8 cellular contexts compared by ENCODE assay signal in the genomic region with DNA sequence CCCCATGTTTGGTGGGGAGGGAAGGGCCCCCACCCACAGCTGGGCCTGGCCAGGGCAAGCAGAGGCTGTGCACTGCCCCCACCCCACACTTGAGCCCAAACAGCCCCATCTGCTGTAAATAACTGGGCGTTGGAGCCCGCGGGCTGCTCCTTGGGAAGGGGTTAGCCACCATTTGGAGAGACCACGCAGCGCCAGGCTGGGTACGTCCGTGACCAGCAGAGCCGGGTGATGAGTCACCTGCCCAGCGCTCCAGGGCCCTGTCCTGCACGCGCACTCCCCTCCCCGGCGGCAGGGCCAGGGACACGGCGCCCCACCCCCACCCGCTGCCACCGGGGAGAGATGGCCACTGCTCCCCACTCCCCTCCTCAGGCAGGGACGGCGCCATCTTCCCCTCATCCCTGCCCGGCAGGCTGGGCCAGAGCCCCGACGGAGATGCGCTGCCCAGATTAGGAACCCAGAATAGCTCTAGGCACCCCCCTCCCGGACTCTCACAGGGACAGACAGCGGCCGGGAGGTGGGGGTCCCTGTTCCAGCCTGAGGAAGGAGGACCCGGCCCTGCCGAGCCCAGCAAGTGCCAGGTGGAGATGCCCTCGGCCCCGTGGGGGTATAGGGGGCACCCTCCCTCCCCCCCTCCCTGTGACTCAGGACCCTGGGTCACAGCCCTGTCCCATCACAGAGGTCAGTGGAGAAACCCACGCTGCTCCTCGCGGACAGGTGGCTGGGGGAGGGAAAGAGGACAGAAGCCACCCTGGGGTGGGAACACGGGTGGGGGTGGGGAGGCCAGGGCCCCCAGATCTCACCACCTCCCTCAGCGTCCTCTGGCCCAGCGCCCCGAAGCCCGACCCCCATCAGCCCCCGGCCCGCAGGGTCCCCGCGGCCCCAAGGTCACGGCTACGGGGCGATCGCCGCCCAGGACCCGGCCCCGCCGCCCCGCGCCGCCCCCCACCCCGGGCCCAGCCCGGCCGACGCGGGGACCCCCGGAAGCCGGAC. TPM values are rescaled to one million over a fixed set of nuclear protein-coding genes. Genes with fewer than 3 reads are reported as not detected.
DNase-seq lines count a peak whose midpoint lies in the region; ATAC-seq, FAIRE-seq and TF ChIP-seq lines count a peak whose summit lies in the region.

No MANE protein-coding gene starts in this region.

- H3K4me2 ChIP-seq in BLaER1 treated with 17β-estradiol and CSF1 and Interleukin-3, amounts not matched to agents 10 nM and 100 nM = peak overlapping the region; percentile 77 to 97 (median 89)
- H3K4me2 ChIP-seq in mesenchymal stem cell (ENCODE audit: low read length, poor library complexity, severe bottlenecking) = peak overlapping the region; percentile 19

- peak overlapping the region in 1 of 2 experiments; percentile 14 for H3K23ac ChIP-seq in mesenchymal stem cell (ENCODE audit: low read length in 2 of 2)

- H3K36me3 ChIP-seq in BLaER1 treated with 17β-estradiol and CSF1 and Interleukin-3, amounts not matched to agents 10 nM and 100 nM = peaks cover 0 to 23% (median 0%) of the 10 kb centered on the region in 11 experiments; a peak in 9 of 22 replicates
- peaks cover 0 to 4% of the 10 kb centered on the region in 2 experiments for H3K36me3 ChIP-seq in mesenchymal stem cell (ENCODE audit: control insufficient read depth in 1 of 2, insufficient read depth in 2 of 2, low read depth in 1 of 2, low read length in 2 of 2)

- DNase-seq in M059J (ENCODE audit: low read depth) (peak; percentile 89), coronary artery (ENCODE audit: low spot score) (no peak), mesenchymal stem cell (peak; percentile 65), ureter (ENCODE audit: low spot score) (no peak), GM19239 (ENCODE audit: insufficient read length, low spot score) (no peak)
- DNase-seq in activated CD8-positive, alpha-beta memory T cell treated with anti-CD3 and anti-CD28 coated beads for 24 hours = no peak

- peak overlapping the region; percentile 30 to 72 (median 62); a peak in 16 of 22 replicates for H3K9ac ChIP-seq in BLaER1 treated with 17β-estradiol and CSF1 and Interleukin-3, amounts not matched to agents 10 nM and 100 nM
- H3K9ac ChIP-seq in mesenchymal stem cell (ENCODE audit: low read length) = no peak overlapping the region

- peaks cover 5 to 67% (median 56%) of the 10 kb centered on the region in 10 experiments; a peak in 18 of 20 replicates for H3K4me1 ChIP-seq in BLaER1 treated with 17β-estradiol and CSF1 and Interleukin-3, amounts not matched to agents 10 nM and 100 nM
- H3K4me1 ChIP-seq in mesenchymal stem cell (ENCODE audit: control insufficient read depth, insufficient read depth, low read depth, low read length) = peaks cover 32% of the 10 kb centered on the region

- H2AFZ ChIP-seq in mesenchymal stem cell (ENCODE audit: low read depth, low read length) = no peak overlapping the region

- no peak overlapping the region for H2BK120ac ChIP-seq in mesenchymal stem cell (ENCODE audit: low read depth, low read length)

- 0 out of 22 replicates have a peak overlapping the region, but pooled peaks of 1 of the 11 experiments have one; percentile 39 for H3K27ac ChIP-seq in BLaER1 treated with 17β-estradiol and CSF1 and Interleukin-3, amounts not matched to agents 10 nM and 100 nM
- H3K27ac ChIP-seq in coronary artery = no peak overlapping the region
- H3K27ac ChIP-seq in mesenchymal stem cell (ENCODE audit: low read length, poor library complexity, severe bottlenecking) = no peak overlapping the region

- H3K4me3 ChIP-seq in BLaER1 treated with 17β-estradiol and CSF1 and Interleukin-3, amounts not matched to agents 10 nM and 100 nM = peak overlapping the region; percentile 48 to 73 (median 59)
- H3K4me3 ChIP-seq in coronary artery = peak overlapping the region; percentile 73
- no peak overlapping the region for H3K4me3 ChIP-seq in mesenchymal stem cell (ENCODE audit: insufficient read depth in 1 of 2, low read depth in 1 of 2, low read length in 2 of 2)

- no peak overlapping the region for H4K8ac ChIP-seq in mesenchymal stem cell (ENCODE audit: low read length)

- H2BK5ac ChIP-seq in mesenchymal stem cell (ENCODE audit: low read depth, low read length, poor library complexity, severe bottlenecking) = no peak overlapping the region

- H2BK12ac ChIP-seq in mesenchymal stem cell (ENCODE audit: low read length in 2 of 2) = no peak overlapping the region

- WGBS in mesenchymal stem cell = 5% methylated on average over 38 of the region's 60 CpGs

- no peaks in the 10 kb centered on the region for H3K9me3 ChIP-seq in BLaER1 treated with 17β-estradiol and CSF1 and Interleukin-3, amounts not matched to agents 10 nM and 100 nM (replicated peaks in 1 of 11)
- H3K9me3 ChIP-seq in mesenchymal stem cell (ENCODE audit: control insufficient read depth, low read length) = no peaks in the 10 kb centered on the region

- no peak overlapping the region for H2AK5ac ChIP-seq in mesenchymal stem cell (ENCODE audit: low read length, severe bottlenecking)

- no peak overlapping the region for H2BK15ac ChIP-seq in mesenchymal stem cell (ENCODE audit: low read depth, poor library complexity, severe bottlenecking)

- peaks cover 15 to 44% (median 23%) of the 10 kb centered on the region in 11 experiments for H3K27me3 ChIP-seq in BLaER1 treated with 17β-estradiol and CSF1 and Interleukin-3, amounts not matched to agents 10 nM and 100 nM
- peaks cover 35 to 77% of the 10 kb centered on the region in 2 experiments for H3K27me3 ChIP-seq in mesenchymal stem cell (ENCODE audit: control insufficient read depth in 1 of 2, insufficient read depth in 1 of 2, low read length in 2 of 2)

- H4K20me1 ChIP-seq in BLaER1 treated with 17β-estradiol and CSF1 and Interleukin-3, amounts not matched to agents 10 nM and 100 nM = peaks cover 0 to 61% (median 27%) of the 10 kb centered on the region in 11 experiments; a peak in 16 of 22 replicates

- H3K14ac ChIP-seq in mesenchymal stem cell (ENCODE audit: low read length in 2 of 2) = no peak overlapping the region

- no peak for TF ChIP-seq CTCF in coronary artery (IDR thresholded peaks at IDR 0.05)

- no peaks in the 10 kb centered on the region for H3K79me1 ChIP-seq in mesenchymal stem cell (replicated peaks; ENCODE audit: low read length, poor library complexity, severe bottlenecking)

- no peak overlapping the region for H3K4ac ChIP-seq in mesenchymal stem cell (ENCODE audit: low read depth in 1 of 2, low read length in 2 of 2)

- no peak overlapping the region for H4K91ac ChIP-seq in mesenchymal stem cell (ENCODE audit: low read length)

- no peak overlapping the region for H3K18ac ChIP-seq in mesenchymal stem cell (ENCODE audit: low read depth in 1 of 2, low read length in 2 of 2)

- no peak for ATAC-seq in GM19324 (IDR thresholded peaks at IDR 0.05; ENCODE audit: low FRiP score, unreplicated experiment)

- FAIRE-seq in GM19239 (lab: Jason Lieb, UNC) = no peak

RNA-seq across cellular contexts. Expression of a gene that starts 0.6 kb away (rescaled TPM):
- 154 and 260 TPM in 2 replicates for total RNA-seq in M059J (2014; rRNA removed; shearing (Covaris generic))
- polyA plus RNA-seq in mesenchymal stem cell (2013, experiment 1 of 2) = 4.3 TPM
- 4.3 TPM for polyA plus RNA-seq in mesenchymal stem cell (2013, experiment 2 of 2)
- 20.2 TPM for total RNA-seq in ureter

RNA-seq across cellular contexts. Expression of a gene that starts 22.3 kb away (rescaled TPM):
- 263 and 328 TPM in 2 replicates for total RNA-seq in M059J (2014; rRNA removed; shearing (Covaris generic))
- 333 TPM for polyA plus RNA-seq in mesenchymal stem cell (2013, experiment 1 of 2)
- polyA plus RNA-seq in mesenchymal stem cell (2013, experiment 2 of 2) = 331 TPM
- 507 TPM for total RNA-seq in ureter

RNA-seq across cellular contexts. Expression of a gene that starts 25.8 kb away (rescaled TPM):
- not detected in 2 replicates for total RNA-seq in M059J (2014; rRNA removed; shearing (Covaris generic))
- not detected for polyA plus RNA-seq in mesenchymal stem cell (2013, experiment 1 of 2)
- polyA plus RNA-seq in mesenchymal stem cell (2013, experiment 2 of 2) = not detected
- not detected for total RNA-seq in ureter

RNA-seq across cellular contexts. Expression of a gene that starts 38.9 kb away (rescaled TPM):
- not detected in 2 replicates for total RNA-seq in M059J (2014; rRNA removed; shearing (Covaris generic))
- polyA plus RNA-seq in mesenchymal stem cell (2013, experiment 1 of 2) = not detected
- polyA plus RNA-seq in mesenchymal stem cell (2013, experiment 2 of 2) = not detected
- 55.1 TPM for total RNA-seq in ureter

RNA-seq across cellular contexts. Expression of a gene that starts 49.3 kb away (rescaled TPM):
- total RNA-seq in M059J (2014; rRNA removed; shearing (Covaris generic)) = not detected in 2 replicates
- not detected for polyA plus RNA-seq in mesenchymal stem cell (2013, experiment 1 of 2)
- not detected for polyA plus RNA-seq in mesenchymal stem cell (2013, experiment 2 of 2)
- 0.26 TPM for total RNA-seq in ureter

Comparison
In these comparisons a context has a peak if more than half of its experiments do, and no peak if none do; other contexts are left out.
1. H3K4me3 ChIP-seq: peak in BLaER1 treated with 17β-estradiol and CSF1 and Interleukin-3, amounts not matched to agents 10 nM and 100 nM (10 of 10) and coronary artery (single experiment); none in mesenchymal stem cell (0 of 2).
2. DNase-seq: peak in M059J (single experiment) and mesenchymal stem cell (single experiment); none in coronary artery (single experiment), activated CD8-positive, alpha-beta memory T cell treated with anti-CD3 and anti-CD28 coated beads for 24 hours (single experiment), ureter (single experiment) and GM19239 (single experiment).